ENCODE assay signal across 8 cellular contexts in genomic region chr19:47256688-47257410, GRCh38. TPM values are rescaled to one million over a fixed set of nuclear protein-coding genes. Genes with fewer than 3 reads are reported as not detected.
DNase-seq lines count a peak whose midpoint lies in the region; ATAC-seq and TF ChIP-seq lines count a peak whose summit lies in the region.

No MANE protein-coding gene starts in this region.

- H3K4me2 ChIP-seq in fibroblast of lung (ENCODE audit: extremely low read depth, insufficient read depth, low read length) = no peak overlapping the region

- no peaks in the 10 kb centered on the region for H4K20me1 ChIP-seq in fibroblast of lung (ENCODE audit: control insufficient read depth, extremely low read depth, insufficient read depth, low read length)

- H3K4me1 Mint-ChIP-seq in activated T-helper 17 cell treated with anti-CD3 and anti-CD28 coated beads, Interleukin-2, amount 50 U/mL, for 72 hours = peaks cover 28% of the 10 kb centered on the region
- H3K4me1 Mint-ChIP-seq in naive thymus-derived CD4-positive, alpha-beta T cell = peaks cover 35 to 46% (median 39%) of the 10 kb centered on the region in 7 donors
- H3K4me1 Mint-ChIP-seq in stimulated activated effector memory CD8-positive, alpha-beta T cell treated with anti-CD3 and anti-CD28 coated beads, Interleukin-12 subunit alpha, Interleukin-12 subunit beta, amount 100 ng/mL, for 72 hours = peaks cover 47% of the 10 kb centered on the region

- peak; percentile 99 for DNase-seq in DMS79 treated with DMSO at 0.1 percent for 48 hours (lab: John Stamatoyannopoulos, UW)
- peak; percentile 97 for DNase-seq in H4 (ENCODE audit: low spot score)
- peak; percentile 74 for DNase-seq in LNCaP clone FGC (ENCODE audit: low read depth)
- peak; percentile 97 for DNase-seq in RPMI7951 (ENCODE audit: low read depth)
- peak; percentile 96 to 99 for DNase-seq in fibroblast of lung (ENCODE audit: low read depth in 2 of 2)
- peak; percentile 94 to 100 (median 96) for DNase-seq in naive thymus-derived CD4-positive, alpha-beta T cell
- peak; percentile 100 for DNase-seq in stimulated activated effector memory CD8-positive, alpha-beta T cell treated with anti-CD3 and anti-CD28 coated beads, Interleukin-12 subunit alpha, Interleukin-12 subunit beta, amount 100 ng/mL, for 72 hours (ENCODE audit: low spot score in 2 of 2)

- H3K27me3 Mint-ChIP-seq in activated T-helper 17 cell treated with anti-CD3 and anti-CD28 coated beads, Interleukin-2, amount 50 U/mL, for 72 hours = no peaks in the 10 kb centered on the region
- peaks cover 0 to 2% (median 0%) of the 10 kb centered on the region in 5 donors for H3K27me3 Mint-ChIP-seq in naive thymus-derived CD4-positive, alpha-beta T cell

- POLR2A ChIA-PET in naive thymus-derived CD4-positive, alpha-beta T cell (lab: Charles Lee) = interaction anchor here (0.6 to 4.2 kb wide), 17 partner anchors 11 to 655 kb away, joined by 3 to 44 read pairs (median 4); partner anchors contain the start of genes INAFM1 and ZC3H4

- peak overlapping the region; percentile 99 for H3K27ac ChIP-seq in fibroblast of lung (ENCODE audit: insufficient read depth, low read length)
- H3K27ac ChIP-seq in naive thymus-derived CD4-positive, alpha-beta T cell (ENCODE audit: low read depth, low read length) = peak overlapping the region; percentile 90

- no peaks in the 10 kb centered on the region for H3K9me3 ChIP-seq in fibroblast of lung (ENCODE audit: control insufficient read depth, insufficient read depth, low read depth, low read length)
- H3K9me3 ChIP-seq in naive thymus-derived CD4-positive, alpha-beta T cell (ENCODE audit: control insufficient read depth in 2 of 3, low read length in 3 of 3) = no peaks in the 10 kb centered on the region

- H3K27ac Mint-ChIP-seq in activated T-helper 17 cell treated with anti-CD3 and anti-CD28 coated beads, Interleukin-2, amount 50 U/mL, for 72 hours = peak overlapping the region; percentile 96
- peak overlapping the region; percentile 90 to 99 (median 97) for H3K27ac Mint-ChIP-seq in naive thymus-derived CD4-positive, alpha-beta T cell
- peak overlapping the region; percentile 99 for H3K27ac Mint-ChIP-seq in stimulated activated effector memory CD8-positive, alpha-beta T cell treated with anti-CD3 and anti-CD28 coated beads, Interleukin-12 subunit alpha, Interleukin-12 subunit beta, amount 100 ng/mL, for 72 hours

- H3K27me3 ChIP-seq in fibroblast of lung (ENCODE audit: control insufficient read depth, insufficient read depth, low read length) = no peaks in the 10 kb centered on the region
- H3K27me3 ChIP-seq in naive thymus-derived CD4-positive, alpha-beta T cell (ENCODE audit: control insufficient read depth in 2 of 2, insufficient read depth in 2 of 2, low read length in 2 of 2) = no peaks in the 10 kb centered on the region

- peaks cover 19% of the 10 kb centered on the region for H3K79me2 ChIP-seq in fibroblast of lung (ENCODE audit: control insufficient read depth, insufficient read depth, low read length)

- intact Hi-C loops in naive thymus-derived CD4-positive, alpha-beta T cell (cut with micrococcal nuclease) = loop anchor here (1.0 to 5.0 kb wide), 17 partner anchors 13 to 1380 kb away; partner anchors contain the start of genes ARHGAP35 (in 2 of the 2), DBP (in 2 of the 2), DHX34 (in 2 of the 2) and TMEM160 (in 2 of the 2)

- no peaks in the 10 kb centered on the region for H3K9me3 Mint-ChIP-seq in activated T-helper 17 cell treated with anti-CD3 and anti-CD28 coated beads, Interleukin-2, amount 50 U/mL, for 72 hours
- peaks cover 0 to 2% (median 0%) of the 10 kb centered on the region in 11 donors for H3K9me3 Mint-ChIP-seq in naive thymus-derived CD4-positive, alpha-beta T cell
- H3K9me3 Mint-ChIP-seq in stimulated activated effector memory CD8-positive, alpha-beta T cell treated with anti-CD3 and anti-CD28 coated beads, Interleukin-12 subunit alpha, Interleukin-12 subunit beta, amount 100 ng/mL, for 72 hours = no peaks in the 10 kb centered on the region

- peaks cover 15% of the 10 kb centered on the region for H3K36me3 ChIP-seq in fibroblast of lung (ENCODE audit: control insufficient read depth, insufficient read depth, low read length)
- peaks cover 0 to 35% (median 14%) of the 10 kb centered on the region in 3 experiments for H3K36me3 ChIP-seq in naive thymus-derived CD4-positive, alpha-beta T cell (ENCODE audit: control insufficient read depth in 2 of 3, insufficient read depth in 3 of 3, low read length in 3 of 3)

- peaks cover 9% of the 10 kb centered on the region for H3K4me1 ChIP-seq in fibroblast of lung (ENCODE audit: control insufficient read depth, extremely low read depth, insufficient read depth, low read length)
- peaks cover 15 to 24% of the 10 kb centered on the region in 2 donors for H3K4me1 ChIP-seq in naive thymus-derived CD4-positive, alpha-beta T cell (ENCODE audit: control insufficient read depth in 2 of 2, insufficient read depth in 2 of 2, low read length in 2 of 2)

- CTCF ChIA-PET in naive thymus-derived CD4-positive, alpha-beta T cell (lab: Charles Lee) = interaction anchor here (0.5 to 1.8 kb wide), 7 partner anchors 9 to 111 kb away, joined by 3 to 8 read pairs (median 4); no protein-coding TSS in a partner anchor

- H3K9ac ChIP-seq in fibroblast of lung (ENCODE audit: insufficient read depth, low read length) = peak overlapping the region; percentile 80

- H2AFZ ChIP-seq in fibroblast of lung (ENCODE audit: low read length) = no peak overlapping the region

- H3K36me3 Mint-ChIP-seq in activated T-helper 17 cell treated with anti-CD3 and anti-CD28 coated beads, Interleukin-2, amount 50 U/mL, for 72 hours (ENCODE audit: low read depth) = peaks cover 51% of the 10 kb centered on the region
- peaks cover 11 to 30% (median 25%) of the 10 kb centered on the region in 5 donors for H3K36me3 Mint-ChIP-seq in naive thymus-derived CD4-positive, alpha-beta T cell
- H3K36me3 Mint-ChIP-seq in stimulated activated effector memory CD8-positive, alpha-beta T cell treated with anti-CD3 and anti-CD28 coated beads, Interleukin-12 subunit alpha, Interleukin-12 subunit beta, amount 100 ng/mL, for 72 hours = peaks cover 60% of the 10 kb centered on the region

- H3K4me3 ChIP-seq in LNCaP clone FGC (ENCODE audit: low read depth, low read length) (0 out of 2 replicates have a peak overlapping the region, but pooled peaks have one; percentile 7), fibroblast of lung (replicated peaks in 1 of 4; ENCODE audit: control extremely low read depth in 1 of 4, insufficient read depth in 1 of 4, low read depth in 3 of 4, low read length in 4 of 4) (peak overlapping the region in 3 of 4 experiments; percentile 24 to 85 (median 81))
- peak overlapping the region; percentile 65 for H3K4me3 ChIP-seq in naive thymus-derived CD4-positive, alpha-beta T cell (ENCODE audit: low read length)

- TF ChIP-seq CTCF in LNCaP clone FGC (IDR thresholded peaks at IDR 0.05; ENCODE audit: control insufficient read depth, extremely low read depth, insufficient read depth) (no peak), fibroblast of lung (conservative IDR thresholded peaks at IDR 0.05 in 1 of 2, IDR thresholded peaks at IDR 0.05 in 1 of 2; ENCODE audit: low read depth in 1 of 2, low read length in 2 of 2) (no peak)

- ATAC-seq in activated T-helper 17 cell treated with anti-CD3 and anti-CD28 coated beads, Interleukin-2, amount 50 U/mL, for 72 hours (replicated peaks) = peak; percentile 88
- ATAC-seq in naive thymus-derived CD4-positive, alpha-beta T cell = peak; percentile 88
- peak; percentile 89 for ATAC-seq in stimulated activated effector memory CD8-positive, alpha-beta T cell treated with anti-CD3 and anti-CD28 coated beads, Interleukin-12 subunit alpha, Interleukin-12 subunit beta, amount 100 ng/mL, for 72 hours

- H3K4me3 Mint-ChIP-seq in activated T-helper 17 cell treated with anti-CD3 and anti-CD28 coated beads, Interleukin-2, amount 50 U/mL, for 72 hours = peak overlapping the region; percentile 98
- H3K4me3 Mint-ChIP-seq in naive thymus-derived CD4-positive, alpha-beta T cell = peak overlapping the region; percentile 85 to 97 (median 90)
- H3K4me3 Mint-ChIP-seq in stimulated activated effector memory CD8-positive, alpha-beta T cell treated with anti-CD3 and anti-CD28 coated beads, Interleukin-12 subunit alpha, Interleukin-12 subunit beta, amount 100 ng/mL, for 72 hours = peak overlapping the region; percentile 95

RNA-seq across cellular contexts. Expression of gene CCDC9, which starts 0.5 kb away (rescaled TPM):
- 3.4 and 3.6 TPM in 2 replicates for total RNA-seq in H4 (2014; rRNA removed; shearing (Covaris generic))
- total RNA-seq in RPMI7951 (2014; rRNA removed; shearing (Covaris generic)) = 3.2 and 6.5 TPM in 2 replicates
- 10 to 100 TPM; 38.9 to 44.6 TPM for total RNA-seq in activated T-helper 17 cell treated with anti-CD3 and anti-CD28 coated beads, Interleukin-2, amount 50 U/mL, for 72 hours
- 8.0 and 8.1 TPM in 2 replicates for total RNA-seq in fibroblast of lung
- 5.4 and 7.2 TPM in 2 replicates for polyA plus RNA-seq in fibroblast of lung
- polyA plus RNA-seq in fibroblast of lung (2012) = 20.0 and 24.8 TPM in 2 replicates
- 2.1 and 29.6 TPM in 2 replicates for polyA minus RNA-seq in fibroblast of lung (ENCODE audit: low replicate concordance)
- 10 to 100 TPM; 41.9 to 80.0 (median 51.4) TPM for total RNA-seq in naive thymus-derived CD4-positive, alpha-beta T cell
- 10 to 100 TPM in 1 of 2 donors, 1 to 10 TPM in 1; 8.5 to 13.0 TPM for polyA plus RNA-seq in naive thymus-derived CD4-positive, alpha-beta T cell

RNA-seq across cellular contexts. Expression of gene INAFM1, which starts 17.8 kb away (rescaled TPM):
- 5.7 and 7.2 TPM in 2 replicates for total RNA-seq in H4 (2014; rRNA removed; shearing (Covaris generic))
- total RNA-seq in RPMI7951 (2014; rRNA removed; shearing (Covaris generic)) = 1.8 and 1.9 TPM in 2 replicates
- total RNA-seq in activated T-helper 17 cell treated with anti-CD3 and anti-CD28 coated beads, Interleukin-2, amount 50 U/mL, for 72 hours = 10 to 100 TPM; 12.9 to 21.6 TPM
- 1.8 and 3.6 TPM in 2 replicates for total RNA-seq in fibroblast of lung
- polyA plus RNA-seq in fibroblast of lung = 1.9 and 2.0 TPM in 2 replicates
- 17.9 and 20.4 TPM in 2 replicates for polyA plus RNA-seq in fibroblast of lung (2012)
- polyA minus RNA-seq in fibroblast of lung (ENCODE audit: low replicate concordance) = 2.7 and 5.7 TPM in 2 replicates
- 10 to 100 TPM; 11.6 to 21.7 (median 16.7) TPM for total RNA-seq in naive thymus-derived CD4-positive, alpha-beta T cell
- 1 to 10 TPM; 2.3 to 3.0 TPM for polyA plus RNA-seq in naive thymus-derived CD4-positive, alpha-beta T cell

RNA-seq across cellular contexts. Expression of gene BBC3, which starts 25.9 kb away (rescaled TPM):
- 3.3 and 3.7 TPM in 2 replicates for total RNA-seq in H4 (2014; rRNA removed; shearing (Covaris generic))
- total RNA-seq in RPMI7951 (2014; rRNA removed; shearing (Covaris generic)) = 1.8 and 2.2 TPM in 2 replicates
- total RNA-seq in activated T-helper 17 cell treated with anti-CD3 and anti-CD28 coated beads, Interleukin-2, amount 50 U/mL, for 72 hours = 10 to 100 TPM; 18.7 to 41.9 TPM
- 37.7 and 38.3 TPM in 2 replicates for total RNA-seq in fibroblast of lung
- 1.4 and 2.4 TPM in 2 replicates for polyA plus RNA-seq in fibroblast of lung
- 6.2 and 8.5 TPM in 2 replicates for polyA plus RNA-seq in fibroblast of lung (2012)
- polyA minus RNA-seq in fibroblast of lung (ENCODE audit: low replicate concordance) = 2.6 and 3.8 TPM in 2 replicates
- total RNA-seq in naive thymus-derived CD4-positive, alpha-beta T cell = 10 to 100 TPM; 13.7 to 42.0 (median 22.5) TPM
- 10 to 100 TPM in 1 of 2 donors, 1 to 10 TPM in 1; 8.5 to 13.8 TPM for polyA plus RNA-seq in naive thymus-derived CD4-positive, alpha-beta T cell

RNA-seq across cellular contexts. Expression of gene C5AR1, which starts 52.8 kb away (rescaled TPM):
- 0.04 TPM in 1 of 2 replicates, not detected in the other for total RNA-seq in H4 (2014; rRNA removed; shearing (Covaris generic))
- not detected in 2 replicates for total RNA-seq in RPMI7951 (2014; rRNA removed; shearing (Covaris generic))
- 1 to 10 TPM in 1 of 2 donors, under 1 TPM in 1; 0.85 to 2.4 TPM for total RNA-seq in activated T-helper 17 cell treated with anti-CD3 and anti-CD28 coated beads, Interleukin-2, amount 50 U/mL, for 72 hours
- total RNA-seq in fibroblast of lung = under 0.01 and 0.33 TPM in 2 replicates
- polyA plus RNA-seq in fibroblast of lung = 0.73 and 0.81 TPM in 2 replicates
- 0.46 and 0.72 TPM in 2 replicates for polyA plus RNA-seq in fibroblast of lung (2012)
- 0.71 TPM in 1 of 2 replicates, not detected in the other for polyA minus RNA-seq in fibroblast of lung (ENCODE audit: low replicate concordance)
- 100 to 1,000 TPM in 1 of 5 experiments, 10 to 100 TPM in 1, 1 to 10 TPM in 3; 3.7 to 205 (median 7.0) TPM for total RNA-seq in naive thymus-derived CD4-positive, alpha-beta T cell
- under 1 TPM in 1 of 2 donors, not detected in 1; 0.14 TPM for polyA plus RNA-seq in naive thymus-derived CD4-positive, alpha-beta T cell

Comparison
In these comparisons a context has a peak if more than half of its experiments do, and no peak if none do; other contexts are left out.
1. Peak in every context shown above with its lines: DNase-seq, ATAC-seq, H3K4me3 ChIP-seq and H3K27ac ChIP-seq.
2. H3K4me3 ChIP-seq: peak in every context shown above with its lines; median percentile 81 in fibroblast of lung; 65 in naive thymus-derived CD4-positive, alpha-beta T cell; 7 in LNCaP clone FGC.